1 cellular context compared by ENCODE assay signal in the genomic region with DNA sequence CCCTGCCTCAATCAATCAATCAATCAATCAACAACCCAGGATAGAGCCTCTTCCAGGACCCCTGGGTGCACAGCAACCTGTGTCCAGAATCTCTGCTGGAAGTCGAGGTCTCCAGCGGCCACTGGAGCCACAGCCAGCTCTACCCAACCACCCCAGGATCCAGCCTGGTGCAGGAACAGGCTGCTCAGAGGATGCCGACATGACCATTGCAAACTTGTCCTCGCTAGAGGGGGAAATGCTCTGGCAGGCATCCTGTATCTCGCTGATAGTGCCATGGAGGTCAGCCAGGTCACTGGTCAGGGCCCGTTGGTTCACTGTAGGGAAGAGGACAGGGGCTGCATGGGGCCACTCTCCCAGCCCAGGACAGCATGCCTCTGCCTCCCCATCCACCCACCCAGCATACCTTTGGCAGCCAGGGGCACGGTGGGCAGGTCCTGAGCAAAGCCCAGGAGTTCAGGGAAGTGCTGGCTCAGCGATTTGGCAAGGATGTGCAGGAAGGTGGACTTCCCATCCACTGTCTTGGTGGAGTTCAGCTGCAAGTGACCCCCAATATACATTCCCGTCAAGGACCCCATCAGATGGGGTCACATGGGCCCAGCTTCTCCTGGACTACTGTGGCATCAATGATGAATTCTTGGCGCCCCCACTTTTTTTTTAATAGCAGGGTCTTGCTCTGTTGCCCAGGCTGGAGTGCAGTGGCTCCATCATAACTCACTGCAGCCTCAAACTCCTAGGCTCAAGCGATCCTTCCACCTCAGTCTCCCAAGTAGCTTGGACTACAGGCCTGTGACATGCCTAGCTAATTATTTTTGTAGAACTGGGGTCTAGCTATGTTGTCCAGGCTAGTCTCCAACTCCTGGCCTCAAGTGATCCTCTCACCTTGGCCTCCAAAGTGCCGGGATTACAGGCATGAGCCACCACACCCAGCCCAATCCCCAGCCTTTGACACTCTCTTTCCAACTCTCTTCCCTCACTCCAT.
A peak's percentile ranks its signal among the peaks of the same experiment; 100 is the strongest.
TF ChIP-seq lines count a peak whose summit lies in the region.

No MANE protein-coding gene starts in this region.

TF ChIP-seq in HEK293, 187 proteins besides CTCF, POLR2A, EP300 and RAD21:
- TF ChIP-seq, protein P1, sequence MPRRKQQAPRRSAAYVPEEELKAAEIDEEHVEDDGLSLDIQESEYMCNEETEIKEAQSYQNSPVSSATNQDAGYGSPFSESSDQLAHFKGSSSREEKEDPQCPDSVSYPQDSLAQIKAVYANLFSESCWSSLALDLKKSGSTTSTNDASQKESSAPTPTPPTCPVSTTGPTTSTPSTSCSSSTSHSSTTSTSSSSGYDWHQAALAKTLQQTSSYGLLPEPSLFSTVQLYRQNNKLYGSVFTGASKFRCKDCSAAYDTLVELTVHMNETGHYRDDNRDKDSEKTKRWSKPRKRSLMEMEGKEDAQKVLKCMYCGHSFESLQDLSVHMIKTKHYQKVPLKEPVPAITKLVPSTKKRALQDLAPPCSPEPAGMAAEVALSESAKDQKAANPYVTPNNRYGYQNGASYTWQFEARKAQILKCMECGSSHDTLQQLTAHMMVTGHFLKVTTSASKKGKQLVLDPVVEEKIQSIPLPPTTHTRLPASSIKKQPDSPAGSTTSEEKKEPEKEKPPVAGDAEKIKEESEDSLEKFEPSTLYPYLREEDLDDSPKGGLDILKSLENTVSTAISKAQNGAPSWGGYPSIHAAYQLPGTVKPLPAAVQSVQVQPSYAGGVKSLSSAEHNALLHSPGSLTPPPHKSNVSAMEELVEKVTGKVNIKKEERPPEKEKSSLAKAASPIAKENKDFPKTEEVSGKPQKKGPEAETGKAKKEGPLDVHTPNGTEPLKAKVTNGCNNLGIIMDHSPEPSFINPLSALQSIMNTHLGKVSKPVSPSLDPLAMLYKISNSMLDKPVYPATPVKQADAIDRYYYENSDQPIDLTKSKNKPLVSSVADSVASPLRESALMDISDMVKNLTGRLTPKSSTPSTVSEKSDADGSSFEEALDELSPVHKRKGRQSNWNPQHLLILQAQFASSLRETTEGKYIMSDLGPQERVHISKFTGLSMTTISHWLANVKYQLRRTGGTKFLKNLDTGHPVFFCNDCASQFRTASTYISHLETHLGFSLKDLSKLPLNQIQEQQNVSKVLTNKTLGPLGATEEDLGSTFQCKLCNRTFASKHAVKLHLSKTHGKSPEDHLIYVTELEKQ (tag by site-specific recombination; IDR thresholded peaks at IDR 0.05; ENCODE audit: borderline replicate concordance) = no peak
- TF ChIP-seq, protein P2, sequence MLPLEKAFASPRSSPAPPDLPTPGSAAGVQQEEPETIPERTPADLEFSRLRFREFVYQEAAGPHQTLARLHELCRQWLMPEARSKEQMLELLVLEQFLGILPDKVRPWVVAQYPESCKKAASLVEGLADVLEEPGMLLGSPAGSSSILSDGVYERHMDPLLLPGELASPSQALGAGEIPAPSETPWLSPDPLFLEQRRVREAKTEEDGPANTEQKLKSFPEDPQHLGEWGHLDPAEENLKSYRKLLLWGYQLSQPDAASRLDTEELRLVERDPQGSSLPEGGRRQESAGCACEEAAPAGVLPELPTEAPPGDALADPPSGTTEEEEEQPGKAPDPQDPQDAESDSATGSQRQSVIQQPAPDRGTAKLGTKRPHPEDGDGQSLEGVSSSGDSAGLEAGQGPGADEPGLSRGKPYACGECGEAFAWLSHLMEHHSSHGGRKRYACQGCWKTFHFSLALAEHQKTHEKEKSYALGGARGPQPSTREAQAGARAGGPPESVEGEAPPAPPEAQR (tag by site-specific recombination; IDR thresholded peaks at IDR 0.05) = no peak
- TF ChIP-seq ZNF121 (tag by site-specific recombination; IDR thresholded peaks at IDR 0.05) = peak; percentile 93; the same call in 1 of the 2 replicates
